In the genomic region with DNA sequence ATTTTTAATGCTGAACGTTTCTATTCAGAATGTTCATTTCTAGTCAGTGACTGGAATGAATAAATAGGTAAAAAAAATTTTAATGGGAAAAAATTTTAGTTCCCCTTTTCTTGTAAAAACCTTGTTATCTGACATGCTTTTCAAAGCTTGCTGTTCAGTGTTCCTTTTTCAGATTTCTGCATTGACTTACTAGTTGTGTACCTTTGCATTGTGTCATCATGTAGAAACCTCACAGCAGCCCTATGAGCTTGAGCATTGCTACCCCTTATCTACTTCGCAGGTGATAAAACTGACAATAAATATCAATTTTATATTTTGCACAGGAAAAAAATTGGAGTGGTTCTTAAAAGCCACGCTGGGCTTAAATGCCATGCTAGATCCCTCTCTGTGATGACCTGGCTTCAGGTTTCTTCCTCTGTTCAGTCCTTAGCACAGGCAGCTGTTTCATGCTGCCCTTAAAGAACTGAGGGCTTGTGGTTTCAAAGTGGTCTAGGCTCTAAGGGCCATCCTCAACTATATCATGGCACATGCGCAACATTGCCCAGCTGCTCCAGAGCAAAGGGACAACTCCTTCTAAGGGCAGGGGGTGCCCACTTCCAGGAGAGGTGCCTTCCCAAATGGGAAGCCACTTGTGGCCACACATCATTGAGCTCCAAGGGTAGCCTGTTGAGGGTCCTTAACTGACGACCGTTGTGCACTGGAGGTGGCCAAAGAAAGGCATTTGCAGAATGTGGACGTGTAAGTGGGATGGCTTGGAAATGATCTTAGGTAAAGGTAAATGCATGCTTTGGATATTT, we compare ENCODE assay signal across 15 cellular contexts. TPM values are rescaled to one million over a fixed set of nuclear protein-coding genes. Genes with fewer than 3 reads are reported as not detected.
DNase-seq lines count a peak whose midpoint lies in the region; FAIRE-seq and TF ChIP-seq lines count a peak whose summit lies in the region.
"Had no signal": no experiment of that assay in that cellular context is flagged by ENCODE, and none has a peak within 500 bp of the region (broad histone marks: within the 10 kb centered on the region; RNA-seq: fewer than 3 reads in every experiment).

No MANE protein-coding gene starts in this region.

- no peak for TF ChIP-seq POLR2A in transverse colon (IDR thresholded peaks at IDR 0.05)

- H3K4me1 Mint-ChIP-seq in activated naive CD8-positive, alpha-beta T cell (ENCODE audit: low read depth): peaks cover 88% of the 10 kb centered on the region
- H3K4me1 Mint-ChIP-seq in activated naive CD8-positive, alpha-beta T cell treated with anti-CD3 and anti-CD28 coated beads for 36 hours: peaks cover 78% of the 10 kb centered on the region

- 73% methylated on average over 3 to 7 of the region's 7 CpGs for WGBS in transverse colon (ENCODE audit: low coverage in 1 of 2), 2 donors

- no peaks in the 10 kb centered on the region for H3K27me3 Mint-ChIP-seq in activated naive CD8-positive, alpha-beta T cell
- no peaks in the 10 kb centered on the region for H3K27me3 Mint-ChIP-seq in activated naive CD8-positive, alpha-beta T cell treated with anti-CD3 and anti-CD28 coated beads for 36 hours

- peaks cover 20% of the 10 kb centered on the region for H3K36me3 Mint-ChIP-seq in activated naive CD8-positive, alpha-beta T cell
- H3K36me3 Mint-ChIP-seq in activated naive CD8-positive, alpha-beta T cell treated with anti-CD3 and anti-CD28 coated beads for 36 hours: peaks cover 40% of the 10 kb centered on the region

- H3K9ac ChIP-seq in colonic mucosa (ENCODE audit: low read depth in 2 of 2, low read length in 2 of 2): no peak overlapping the region

- H3K36me3 ChIP-seq in colonic mucosa: no peaks in the 10 kb centered on the region
- H3K36me3 ChIP-seq in transverse colon: no peaks in the 10 kb centered on the region
- H3K36me3 ChIP-seq: gastrocnemius medialis had no signal

- H3K27ac Mint-ChIP-seq in activated naive CD8-positive, alpha-beta T cell: peak overlapping the region; percentile 59
- no peak overlapping the region for H3K27ac Mint-ChIP-seq in activated naive CD8-positive, alpha-beta T cell treated with anti-CD3 and anti-CD28 coated beads for 36 hours

- no peak for FAIRE-seq in D721Med (lab: Jason Lieb, UNC)
- FAIRE-seq: islet of Langerhans had no signal

- TF ChIP-seq CTCF in colonic mucosa (IDR thresholded peaks at IDR 0.05) (no peak), transverse colon (IDR thresholded peaks at IDR 0.05) (no peak), D721Med (IDR thresholded peaks at IDR 0.05; ENCODE audit: insufficient read depth, missing control alignments) (no peak)

- H3K27ac ChIP-seq in colonic mucosa (peak overlapping the region; percentile 2), transverse colon (peak overlapping the region in 3 of 4 donors; percentile 3 to 60 (median 32))
- H3K27ac ChIP-seq: gastrocnemius medialis had no signal

- H3K4me3 ChIP-seq in colonic mucosa (no peak overlapping the region), transverse colon (no peak overlapping the region)
- H3K4me3 ChIP-seq: gastrocnemius medialis had no signal

- in situ Hi-C loops in transverse colon (cut with MboI; ENCODE audit: low pct_ligation_motif_present in 1 of 4, low pct_unique_long_range_greater_than_20kb in 1 of 4, low sequenced_read_pairs in 3 of 4): no loop called here

- intact Hi-C loops in colonic mucosa (cut with DNase I) (no loop called here), transverse colon (cut with DNase I; ENCODE audit: low total_unique reads) (loop anchor here (2.0 kb wide), 1 partner anchor 21 kb away; no protein-coding TSS in a partner anchor)

- H3K9me3 Mint-ChIP-seq in activated naive CD8-positive, alpha-beta T cell (ENCODE audit: low read depth): no peaks in the 10 kb centered on the region
- no peaks in the 10 kb centered on the region for H3K9me3 Mint-ChIP-seq in activated naive CD8-positive, alpha-beta T cell treated with anti-CD3 and anti-CD28 coated beads for 36 hours

- H3K4me3 Mint-ChIP-seq in activated naive CD8-positive, alpha-beta T cell: peak overlapping the region; percentile 60
- no peak overlapping the region for H3K4me3 Mint-ChIP-seq in activated naive CD8-positive, alpha-beta T cell treated with anti-CD3 and anti-CD28 coated beads for 36 hours

- H3K9me3 ChIP-seq in colonic mucosa: no peaks in the 10 kb centered on the region
- no peaks in the 10 kb centered on the region for H3K9me3 ChIP-seq in transverse colon
- H3K9me3 ChIP-seq: gastrocnemius medialis had no signal

- TF ChIP-seq EP300 in transverse colon (IDR thresholded peaks at IDR 0.05; ENCODE audit: low read depth): no peak

- H3K27me3 ChIP-seq in colonic mucosa (no peaks in the 10 kb centered on the region), transverse colon (no peaks in the 10 kb centered on the region)
- H3K27me3 ChIP-seq: gastrocnemius medialis had no signal

- no peak for DNase-seq in activated naive CD8-positive, alpha-beta T cell treated with anti-CD3 and anti-CD28 coated beads for 36 hours
- peak; percentile 85 for DNase-seq in NCI-H187 treated with DMSO at 0.1 percent for 48 hours (lab: John Stamatoyannopoulos, UW)
- no peak for DNase-seq in colonic mucosa
- DNase-seq in transverse colon: no peak
- DNase-seq in cortex of kidney (lab: John Stamatoyannopoulos, UW): no peak
- no peak for DNase-seq in LoVo (ENCODE audit: low spot score)
- DNase-seq in D721Med (ENCODE audit: insufficient read length, low spot score): no peak
- DNase-seq: activated CD8-positive, alpha-beta memory T cell treated with anti-CD3 and anti-CD28 coated beads, Interleukin-2, amount 50 U/mL, for 4 hours; gastrocnemius medialis; MV-4-11; RPMI8226; T-helper 9 cell had no signal

- no peaks in the 10 kb centered on the region for H3K4me1 ChIP-seq in colonic mucosa
- H3K4me1 ChIP-seq in transverse colon: peaks cover 0 to 34% (median 0%) of the 10 kb centered on the region in 4 donors

RNA-seq across cellular contexts. Expression of a gene that starts 7.5 kb away (rescaled TPM):
- total RNA-seq in activated naive CD8-positive, alpha-beta T cell treated with anti-CD3 and anti-CD28 coated beads for 36 hours: 1 to 10 TPM; 4.3 to 4.5 TPM
- total RNA-seq in colonic mucosa (1 to 10 TPM; 1.5 to 8.3 TPM), transverse colon (10 to 100 TPM in 1 of 4 donors, 1 to 10 TPM in 3; 3.0 to 14.6 (median 6.5) TPM)

RNA-seq across cellular contexts. Expression of a gene that starts 41.6 kb away (rescaled TPM):
- total RNA-seq in activated naive CD8-positive, alpha-beta T cell treated with anti-CD3 and anti-CD28 coated beads for 36 hours: 10 to 100 TPM; 16.9 to 17.6 TPM
- total RNA-seq in colonic mucosa (under 1 TPM in 1 of 2 donors, not detected in 1; 0.35 TPM), transverse colon (under 1 TPM in 2 of 4 donors, not detected in 2; 0.41 to 0.48 TPM)
- total RNA-seq: gastrocnemius medialis, posterior vena cava had no signal

Comparison
In these comparisons a context has a peak if more than half of its experiments do, and no peak if none do; other contexts are left out.
1. RNA of a gene that starts 41.6 kb away (total RNA-seq): 16.9 to 17.6 TPM in activated naive CD8-positive, alpha-beta T cell treated with anti-CD3 and anti-CD28 coated beads for 36 hours; 0.41 to 0.48 TPM in transverse colon and 0.35 TPM in colonic mucosa; every median in the first group is over 10 times any median in the second.